ENCODE assay signal across 8 cellular contexts in the genomic region with DNA sequence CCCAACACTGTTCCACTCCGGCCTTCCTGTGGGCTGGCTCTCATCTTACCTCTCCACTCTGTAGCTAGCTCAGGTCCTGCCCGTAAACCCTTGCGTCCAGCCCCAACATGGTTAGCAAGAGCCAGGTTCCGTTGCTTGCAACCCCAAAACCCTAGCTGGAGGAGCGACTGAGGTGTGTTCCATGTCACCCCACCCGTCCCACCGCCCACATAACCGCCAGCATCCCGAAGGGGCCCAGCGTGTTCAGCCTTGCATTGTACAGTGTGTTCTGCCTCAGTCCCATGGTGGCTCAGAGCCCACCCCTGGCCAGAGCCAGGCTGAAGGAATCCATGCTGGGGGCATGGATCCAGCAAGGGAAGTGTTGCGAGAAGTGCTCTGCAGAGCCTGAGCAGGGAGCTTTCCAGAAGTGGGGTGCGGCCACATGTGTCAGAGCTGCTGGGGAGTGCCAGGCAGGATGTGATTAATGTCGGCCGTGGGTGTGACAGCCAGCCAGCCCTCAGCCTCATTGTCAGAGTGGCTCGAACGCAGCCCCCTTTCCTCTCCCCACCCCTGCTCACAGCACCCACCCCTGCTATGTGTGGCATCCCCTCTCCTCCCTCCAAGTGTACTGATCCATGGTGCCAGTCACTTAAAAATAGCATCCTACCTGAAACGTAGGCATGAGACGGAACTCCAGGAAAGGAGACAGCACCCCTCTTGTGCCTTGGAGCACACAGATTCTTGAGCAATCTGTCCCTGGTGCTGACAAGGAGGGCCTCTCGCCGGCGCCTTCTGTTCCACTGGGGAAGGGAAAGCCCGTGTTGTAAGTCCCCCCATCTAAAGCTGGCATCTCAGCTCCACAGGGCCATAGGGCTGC.
DNase-seq lines count a peak whose midpoint lies in the region; ATAC-seq and TF ChIP-seq lines count a peak whose summit lies in the region.
"Not testable (repeated sequence)": the region's sequence is repeated elsewhere in the genome, so short reads cannot be mapped to it uniquely, and the experiment has no call there.

No MANE protein-coding gene starts in this region.

- peaks cover 25% of the 10 kb centered on the region for H3K27me3 Mint-ChIP-seq in CD4-positive, alpha-beta T cell
- H3K27me3 Mint-ChIP-seq in activated CD8-positive, alpha-beta T cell treated with anti-CD3 and anti-CD28 coated beads for 36 hours; MCF 10A (ENCODE audit: insufficient read depth, unreplicated experiment): not testable (repeated sequence)

- not testable (repeated sequence) for H3K36me3 ChIP-seq in Panc1 (ENCODE audit: control insufficient read depth, insufficient read depth, low read length); upper lobe of right lung

- CTCF ChIA-PET in CD4-positive, alpha-beta T cell (lab: Charles Lee); Panc1 (lab: Charles Lee); activated CD8-positive, alpha-beta T cell treated with anti-CD3 and anti-CD28 coated beads for 36 hours (lab: Charles Lee): not testable (repeated sequence)
- CTCF ChIA-PET in MCF 10A (lab: Yijun Ruan, JAX): interaction anchor here (1.5 to 7.4 kb wide), 2 partner anchors 14 to 1882 kb away, joined by 6 to 83 read pairs; no protein-coding TSS in a partner anchor

- H3K4me1 ChIP-seq in Panc1 (ENCODE audit: control insufficient read depth, insufficient read depth, low read length); foreskin keratinocyte; right cardiac atrium (ENCODE audit: control insufficient read depth, insufficient read depth, low read length); upper lobe of right lung: not testable (repeated sequence)

- not testable (repeated sequence) for H3K9me3 ChIP-seq in CD4-positive, alpha-beta T cell (ENCODE audit: control insufficient read depth, low read length); Panc1 (ENCODE audit: control insufficient read depth, insufficient read depth, low read depth, low read length); right cardiac atrium (ENCODE audit: control insufficient read depth, low read length); upper lobe of right lung

- 76% methylated on average over 19 of the region's 22 CpGs for WGBS in right cardiac atrium

- H3K4me1 Mint-ChIP-seq in CD4-positive, alpha-beta T cell (ENCODE audit: low read depth); activated CD8-positive, alpha-beta T cell treated with anti-CD3 and anti-CD28 coated beads for 36 hours (ENCODE audit: low read depth): not testable (repeated sequence)
- H3K4me1 Mint-ChIP-seq in MCF 10A (ENCODE audit: insufficient read depth, unreplicated experiment): peaks cover 19% of the 10 kb centered on the region

- not testable (repeated sequence) for H3K36me3 Mint-ChIP-seq in CD4-positive, alpha-beta T cell (ENCODE audit: low read depth); activated CD8-positive, alpha-beta T cell treated with anti-CD3 and anti-CD28 coated beads for 36 hours (ENCODE audit: low read depth); MCF 10A (ENCODE audit: insufficient read depth, unreplicated experiment)

- intact Hi-C loops in CD4-positive, alpha-beta T cell (cut with DNase I, micrococcal nuclease); Panc1 (cut with micrococcal nuclease; ENCODE audit: unreplicated experiment); activated CD8-positive, alpha-beta T cell treated with anti-CD3 and anti-CD28 coated beads for 36 hours (cut with micrococcal nuclease); MCF 10A (cut with micrococcal nuclease); right cardiac atrium (cut with DNase I); upper lobe of right lung (cut with DNase I): not testable (repeated sequence)

- BruUV-seq in Panc1 (replicated peaks; lab: Mats Ljungman, UMichigan): not testable (repeated sequence)
- TSS peak; percentile 57 for BruUV-seq in MCF 10A (replicated peaks; lab: Mats Ljungman, UMichigan)

- H3K27ac Mint-ChIP-seq in CD4-positive, alpha-beta T cell; activated CD8-positive, alpha-beta T cell treated with anti-CD3 and anti-CD28 coated beads for 36 hours: not testable (repeated sequence)
- peak overlapping the region; percentile 89 for H3K27ac Mint-ChIP-seq in MCF 10A (ENCODE audit: low read depth, unreplicated experiment)

- in situ Hi-C loops in Panc1 (cut with HindIII; ENCODE audit: low pct_unique_long_range_greater_than_20kb, low sequenced_read_pairs): not testable (repeated sequence)

- ATAC-seq in CD4-positive, alpha-beta T cell (ENCODE audit: poor library complexity): peak; percentile 39
- peak; percentile 34; the same call in 1 of the 2 replicates for ATAC-seq in Panc1
- ATAC-seq in activated CD8-positive, alpha-beta T cell treated with anti-CD3 and anti-CD28 coated beads for 36 hours: peak; percentile 84
- peak; percentile 38 for ATAC-seq in foreskin keratinocyte
- ATAC-seq in right cardiac atrium: peak; percentile 71 to 83
- ATAC-seq in omental fat pad (ENCODE audit: low FRiP score): peak; percentile 39
- ATAC-seq in upper lobe of right lung: peak; percentile 32

- POLR2A ChIA-PET in CD4-positive, alpha-beta T cell (lab: Charles Lee); Panc1 (lab: Charles Lee); activated CD8-positive, alpha-beta T cell treated with anti-CD3 and anti-CD28 coated beads for 36 hours (lab: Charles Lee): not testable (repeated sequence)
- POLR2A ChIA-PET in MCF 10A (lab: Yijun Ruan, JAX): interaction anchor here (0.6 to 2.6 kb wide), 7 partner anchors 11 to 1883 kb away, joined by 3 to 16 read pairs (median 3); no protein-coding TSS in a partner anchor

- not testable (repeated sequence) for DNase-seq in CD4-positive, alpha-beta T cell; Panc1 (ENCODE audit: low read depth, low spot score); activated CD8-positive, alpha-beta T cell treated with anti-CD3 and anti-CD28 coated beads for 36 hours; foreskin keratinocyte; omental fat pad (ENCODE audit: low spot score); upper lobe of right lung
- peak; percentile 77 for DNase-seq in MCF 10A (ENCODE audit: unreplicated experiment)
- DNase-seq in right cardiac atrium: peak; percentile 33 to 61 (median 54)

- not testable (repeated sequence) for H3K4me3 Mint-ChIP-seq in CD4-positive, alpha-beta T cell; activated CD8-positive, alpha-beta T cell treated with anti-CD3 and anti-CD28 coated beads for 36 hours
- peak overlapping the region; percentile 63 for H3K4me3 Mint-ChIP-seq in MCF 10A (ENCODE audit: unreplicated experiment)

- H3K27me3 ChIP-seq in CD4-positive, alpha-beta T cell (ENCODE audit: control insufficient read depth, insufficient read depth, low read length); Panc1 (ENCODE audit: control insufficient read depth, insufficient read depth, low read length); foreskin keratinocyte; right cardiac atrium (ENCODE audit: control insufficient read depth, insufficient read depth); upper lobe of right lung: not testable (repeated sequence)

- H3K9me3 Mint-ChIP-seq in CD4-positive, alpha-beta T cell; activated CD8-positive, alpha-beta T cell treated with anti-CD3 and anti-CD28 coated beads for 36 hours; MCF 10A (ENCODE audit: unreplicated experiment): not testable (repeated sequence)

- not testable (repeated sequence) for H3K4me3 ChIP-seq in Panc1 (ENCODE audit: low read depth in 2 of 2, low read length in 2 of 2); right cardiac atrium (ENCODE audit: low read length); upper lobe of right lung

- TF ChIP-seq CTCF in CD4-positive, alpha-beta T cell (IDR thresholded peaks at IDR 0.05); Panc1 (IDR thresholded peaks at IDR 0.05); activated CD8-positive, alpha-beta T cell treated with anti-CD3 and anti-CD28 coated beads for 36 hours (IDR thresholded peaks at IDR 0.05); MCF 10A (IDR thresholded peaks at IDR 0.05; ENCODE audit: unreplicated experiment); foreskin keratinocyte (conservative IDR thresholded peaks at IDR 0.05); omental fat pad (IDR thresholded peaks at IDR 0.05); upper lobe of right lung (IDR thresholded peaks at IDR 0.05): not testable (repeated sequence)

- H3K27ac ChIP-seq in CD4-positive, alpha-beta T cell (ENCODE audit: low read depth, low read length); Panc1 (ENCODE audit: low read length); foreskin keratinocyte; right cardiac atrium (ENCODE audit: low read length); upper lobe of right lung: not testable (repeated sequence)

Comparison
In these comparisons a context has a peak if more than half of its experiments do, and no peak if none do; other contexts are left out.
1. ATAC-seq: peak in every context shown above with its lines; median percentile 84 in activated CD8-positive, alpha-beta T cell treated with anti-CD3 and anti-CD28 coated beads for 36 hours; 77 in right cardiac atrium; 39 in CD4-positive, alpha-beta T cell; 39 in omental fat pad; 38 in foreskin keratinocyte; 34 in Panc1; 32 in upper lobe of right lung.